8 cellular contexts compared by ENCODE assay signal in genomic region chr14:31560759-31561154, GRCh38. TPM values are rescaled to one million over a fixed set of nuclear protein-coding genes. Genes with fewer than 3 reads are reported as not detected.
DNase-seq lines count a peak whose midpoint lies in the region; ATAC-seq and TF ChIP-seq lines count a peak whose summit lies in the region.

No MANE protein-coding gene starts in this region.

- H3K9me3 Mint-ChIP-seq in progenitor cell of endocrine pancreas (ENCODE audit: low read depth) = peaks cover 5% of the 10 kb centered on the region

- H3K4me3 Mint-ChIP-seq in progenitor cell of endocrine pancreas (ENCODE audit: low read depth) = peak overlapping the region; percentile 95

- H3K27ac ChIP-seq in 22Rv1 (peak overlapping the region; percentile 51; the same call in 1 of the 2 replicates), epithelial cell of prostate (peak overlapping the region; percentile 4)

- no peaks in the 10 kb centered on the region for H3K36me3 Mint-ChIP-seq in progenitor cell of endocrine pancreas (ENCODE audit: insufficient read depth)

- peaks cover 14% of the 10 kb centered on the region for H3K4me1 Mint-ChIP-seq in progenitor cell of endocrine pancreas (ENCODE audit: low read depth)

- DNase-seq in NT2/D1 (ENCODE audit: low read depth, low spot score) (no peak), epithelial cell of prostate (ENCODE audit: low read depth, low spot score) (no peak), progenitor cell of endocrine pancreas (ENCODE audit: low spot score, unreplicated experiment) (no peak), NCI-H526 treated with DMSO at 0.1 percent for 48 hours (lab: John Stamatoyannopoulos, UW) (no peak), NCI-H2029 treated with DMSO at 0.1 percent for 48 hours (lab: John Stamatoyannopoulos, UW) (no peak), amygdala (lab: John Stamatoyannopoulos, UW) (no peak)

- ATAC-seq in GM19438 (IDR thresholded peaks at IDR 0.05; ENCODE audit: low read depth, unreplicated experiment) = peak; percentile 2

- peak overlapping the region; percentile 99 for H3K27ac Mint-ChIP-seq in progenitor cell of endocrine pancreas

- H3K27me3 Mint-ChIP-seq in progenitor cell of endocrine pancreas = peaks cover 6% of the 10 kb centered on the region

- H3K36me3 ChIP-seq in NT2/D1 (ENCODE audit: insufficient read depth, insufficient read length, low read length) = no peaks in the 10 kb centered on the region

- H3K27me3 ChIP-seq in NT2/D1 (ENCODE audit: insufficient read depth, insufficient read length) = no peaks in the 10 kb centered on the region

- no peak overlapping the region for H3K9ac ChIP-seq in NT2/D1 (ENCODE audit: insufficient read length, low read depth)

- H3K9me3 ChIP-seq in NT2/D1 (ENCODE audit: insufficient read depth, low read length) = no peaks in the 10 kb centered on the region

- peak overlapping the region; percentile 80 for H3K4me3 ChIP-seq in NT2/D1 (ENCODE audit: insufficient read length, low read depth)

- no peaks in the 10 kb centered on the region for H3K4me1 ChIP-seq in NT2/D1 (ENCODE audit: insufficient read depth, insufficient read length)

- no peak for TF ChIP-seq CTCF in 22Rv1 (IDR thresholded peaks at IDR 0.05)
- no peak for TF ChIP-seq CTCF in progenitor cell of endocrine pancreas (IDR thresholded peaks at IDR 0.05; ENCODE audit: unreplicated experiment)

RNA-seq across cellular contexts. Expression of gene NUBPL, which starts 0.4 kb away (rescaled TPM):
- total RNA-seq in progenitor cell of endocrine pancreas = 14.8 and 19.5 TPM in 2 replicates
